1 cellular context compared by ENCODE assay signal in the genomic region with DNA sequence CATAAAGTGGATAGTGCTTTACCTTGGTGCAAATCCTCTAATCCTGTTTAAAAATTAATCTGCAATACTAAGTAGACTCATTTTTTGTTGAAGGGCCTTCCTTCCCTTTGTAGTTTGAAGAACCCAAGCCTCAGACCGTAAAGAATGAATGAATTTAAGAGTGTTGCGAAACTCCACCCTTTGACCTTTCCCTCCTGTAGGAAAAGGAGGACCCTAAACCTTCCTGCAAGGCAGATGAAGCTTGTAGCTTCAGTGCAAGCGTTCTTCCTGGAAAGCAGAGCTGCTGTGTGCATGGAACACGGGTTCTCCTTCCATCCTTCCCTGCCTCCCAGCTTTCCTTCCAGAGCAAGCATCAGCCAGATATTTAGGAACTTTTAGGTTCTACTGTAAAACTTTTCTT.
A peak's percentile ranks its signal among the peaks of the same experiment; 100 is the strongest.
TF ChIP-seq lines count a peak whose summit lies in the region.

No MANE protein-coding gene starts in this region.

TF ChIP-seq in HepG2, 621 proteins besides CTCF, POLR2A, EP300 and RAD21 (continued from another document):
- TF ChIP-seq, protein P1, sequence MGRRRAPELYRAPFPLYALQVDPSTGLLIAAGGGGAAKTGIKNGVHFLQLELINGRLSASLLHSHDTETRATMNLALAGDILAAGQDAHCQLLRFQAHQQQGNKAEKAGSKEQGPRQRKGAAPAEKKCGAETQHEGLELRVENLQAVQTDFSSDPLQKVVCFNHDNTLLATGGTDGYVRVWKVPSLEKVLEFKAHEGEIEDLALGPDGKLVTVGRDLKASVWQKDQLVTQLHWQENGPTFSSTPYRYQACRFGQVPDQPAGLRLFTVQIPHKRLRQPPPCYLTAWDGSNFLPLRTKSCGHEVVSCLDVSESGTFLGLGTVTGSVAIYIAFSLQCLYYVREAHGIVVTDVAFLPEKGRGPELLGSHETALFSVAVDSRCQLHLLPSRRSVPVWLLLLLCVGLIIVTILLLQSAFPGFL (CRISPR knock-in tag; IDR thresholded peaks at IDR 0.05), result no peak
- no peak for TF ChIP-seq ZNF766 (CRISPR knock-in tag; IDR thresholded peaks at IDR 0.05; ENCODE audit: borderline replicate concordance)
- TF ChIP-seq HDAC2 (CRISPR knock-in tag; IDR thresholded peaks at IDR 0.05), result peak; percentile 19; the same call in 1 of the 2 replicates
- peak; percentile 94 for TF ChIP-seq BCL6 (CRISPR knock-in tag; IDR thresholded peaks at IDR 0.05)
- no peak for TF ChIP-seq ZNF788 (CRISPR knock-in tag; IDR thresholded peaks at IDR 0.05; ENCODE audit: borderline replicate concordance)
- TF ChIP-seq DR1 (CRISPR knock-in tag; IDR thresholded peaks at IDR 0.05), result no peak
- no peak for TF ChIP-seq ZNF441 (CRISPR knock-in tag; IDR thresholded peaks at IDR 0.05; ENCODE audit: borderline replicate concordance)
- no peak for TF ChIP-seq KDM1A (CRISPR knock-in tag; IDR thresholded peaks at IDR 0.05)
- no peak for TF ChIP-seq ZNF143 (CRISPR knock-in tag; IDR thresholded peaks at IDR 0.05)
- TF ChIP-seq ZBTB46 (CRISPR knock-in tag; IDR thresholded peaks at IDR 0.05; ENCODE audit: borderline replicate concordance), result no peak
- TF ChIP-seq AGO1 (IDR thresholded peaks at IDR 0.05; ENCODE audit: low read depth, low read length, poor library complexity, severe bottlenecking), result no peak
- TF ChIP-seq HNF4G (IDR thresholded peaks at IDR 0.05; ENCODE audit: borderline replicate concordance, low read depth, low read length), result peak; percentile 35; the same call in 1 of the 2 replicates
- no peak for TF ChIP-seq HNF4G (CRISPR knock-in tag; IDR thresholded peaks at IDR 0.05; ENCODE audit: borderline replicate concordance, low read depth)
- TF ChIP-seq, protein P2, sequence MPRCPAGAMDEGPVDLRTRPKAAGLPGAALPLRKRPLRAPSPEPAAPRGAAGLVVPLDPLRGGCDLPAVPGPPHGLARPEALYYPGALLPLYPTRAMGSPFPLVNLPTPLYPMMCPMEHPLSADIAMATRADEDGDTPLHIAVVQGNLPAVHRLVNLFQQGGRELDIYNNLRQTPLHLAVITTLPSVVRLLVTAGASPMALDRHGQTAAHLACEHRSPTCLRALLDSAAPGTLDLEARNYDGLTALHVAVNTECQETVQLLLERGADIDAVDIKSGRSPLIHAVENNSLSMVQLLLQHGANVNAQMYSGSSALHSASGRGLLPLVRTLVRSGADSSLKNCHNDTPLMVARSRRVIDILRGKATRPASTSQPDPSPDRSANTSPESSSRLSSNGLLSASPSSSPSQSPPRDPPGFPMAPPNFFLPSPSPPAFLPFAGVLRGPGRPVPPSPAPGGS (CRISPR knock-in tag; IDR thresholded peaks at IDR 0.05), result no peak
- no peak for TF ChIP-seq ZNF780A (CRISPR knock-in tag; IDR thresholded peaks at IDR 0.05)
- no peak for TF ChIP-seq KLF16 (CRISPR knock-in tag; IDR thresholded peaks at IDR 0.05)
- TF ChIP-seq, protein P3, sequence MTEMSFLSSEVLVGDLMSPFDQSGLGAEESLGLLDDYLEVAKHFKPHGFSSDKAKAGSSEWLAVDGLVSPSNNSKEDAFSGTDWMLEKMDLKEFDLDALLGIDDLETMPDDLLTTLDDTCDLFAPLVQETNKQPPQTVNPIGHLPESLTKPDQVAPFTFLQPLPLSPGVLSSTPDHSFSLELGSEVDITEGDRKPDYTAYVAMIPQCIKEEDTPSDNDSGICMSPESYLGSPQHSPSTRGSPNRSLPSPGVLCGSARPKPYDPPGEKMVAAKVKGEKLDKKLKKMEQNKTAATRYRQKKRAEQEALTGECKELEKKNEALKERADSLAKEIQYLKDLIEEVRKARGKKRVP (CRISPR knock-in tag; IDR thresholded peaks at IDR 0.05), result no peak
- no peak for TF ChIP-seq ZNF333 (CRISPR knock-in tag; IDR thresholded peaks at IDR 0.05; ENCODE audit: borderline replicate concordance)
- TF ChIP-seq ZNF510 (CRISPR knock-in tag; IDR thresholded peaks at IDR 0.05; ENCODE audit: low read depth), result no peak
- no peak for TF ChIP-seq NR0B2 (CRISPR knock-in tag; IDR thresholded peaks at IDR 0.05)
- TF ChIP-seq TBX3 (IDR thresholded peaks at IDR 0.05; ENCODE audit: borderline replicate concordance), result no peak
- TF ChIP-seq SIN3A (IDR thresholded peaks at IDR 0.05; ENCODE audit: borderline replicate concordance, low read depth, low read length), result no peak
- peak; percentile 8; the same call in 1 of the 2 replicates for TF ChIP-seq TCF7 (IDR thresholded peaks at IDR 0.05; ENCODE audit: low read depth)
- TF ChIP-seq, protein P4, sequence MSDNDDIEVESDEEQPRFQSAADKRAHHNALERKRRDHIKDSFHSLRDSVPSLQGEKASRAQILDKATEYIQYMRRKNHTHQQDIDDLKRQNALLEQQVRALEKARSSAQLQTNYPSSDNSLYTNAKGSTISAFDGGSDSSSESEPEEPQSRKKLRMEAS (IDR thresholded peaks at IDR 0.05), result no peak
- no peak for TF ChIP-seq KMT2B (CRISPR knock-in tag; IDR thresholded peaks at IDR 0.05)
- 0 out of 2 replicates have a peak, but pooled peaks have one; percentile 14 for TF ChIP-seq RARA (CRISPR knock-in tag; IDR thresholded peaks at IDR 0.05)
- no peak for TF ChIP-seq MAFG (CRISPR knock-in tag; IDR thresholded peaks at IDR 0.05)
- peak; percentile 9; the same call in 1 of the 2 replicates for TF ChIP-seq SAP130 (CRISPR knock-in tag; IDR thresholded peaks at IDR 0.05; ENCODE audit: low read depth)
- TF ChIP-seq FOXJ3 (CRISPR knock-in tag; IDR thresholded peaks at IDR 0.05; ENCODE audit: borderline replicate concordance), result no peak
- TF ChIP-seq, protein P5, sequence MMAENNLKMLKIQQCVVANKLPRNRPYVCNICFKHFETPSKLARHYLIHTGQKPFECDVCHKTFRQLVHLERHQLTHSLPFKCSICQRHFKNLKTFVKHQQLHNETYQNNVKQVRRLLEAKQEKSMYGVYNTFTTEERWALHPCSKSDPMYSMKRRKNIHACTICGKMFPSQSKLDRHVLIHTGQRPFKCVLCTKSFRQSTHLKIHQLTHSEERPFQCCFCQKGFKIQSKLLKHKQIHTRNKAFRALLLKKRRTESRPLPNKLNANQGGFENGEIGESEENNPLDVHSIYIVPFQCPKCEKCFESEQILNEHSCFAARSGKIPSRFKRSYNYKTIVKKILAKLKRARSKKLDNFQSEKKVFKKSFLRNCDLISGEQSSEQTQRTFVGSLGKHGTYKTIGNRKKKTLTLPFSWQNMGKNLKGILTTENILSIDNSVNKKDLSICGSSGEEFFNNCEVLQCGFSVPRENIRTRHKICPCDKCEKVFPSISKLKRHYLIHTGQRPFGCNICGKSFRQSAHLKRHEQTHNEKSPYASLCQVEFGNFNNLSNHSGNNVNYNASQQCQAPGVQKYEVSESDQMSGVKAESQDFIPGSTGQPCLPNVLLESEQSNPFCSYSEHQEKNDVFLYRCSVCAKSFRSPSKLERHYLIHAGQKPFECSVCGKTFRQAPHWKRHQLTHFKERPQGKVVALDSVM (CRISPR knock-in tag; IDR thresholded peaks at IDR 0.05), result no peak
- TF ChIP-seq ATF2 (CRISPR knock-in tag; IDR thresholded peaks at IDR 0.05), result no peak
